ENCODE assay signal across 21 cellular contexts in genomic region chr16:84660973-84661372, GRCh38. TPM values are rescaled to one million over a fixed set of nuclear protein-coding genes. Genes with fewer than 3 reads are reported as not detected.
DNase-seq lines count a peak whose midpoint lies in the region; ATAC-seq and TF ChIP-seq lines count a peak whose summit lies in the region.
"Had no signal": no experiment of that assay in that cellular context is flagged by ENCODE, and none has a peak within 500 bp of the region (broad histone marks: within the 10 kb centered on the region; RNA-seq: fewer than 3 reads in every experiment).

No MANE protein-coding gene starts in this region.

- no peak overlapping the region for H3K4me3 Mint-ChIP-seq in activated CD8-positive, alpha-beta T cell treated with anti-CD3 and anti-CD28 coated beads for 36 hours
- no peak overlapping the region for H3K4me3 Mint-ChIP-seq in activated CD8-positive, alpha-beta T cell treated with anti-CD3 and anti-CD28 coated beads, Interleukin-2, amount 10 ng/mL, durations not matched to agents 7 days and 5 days
- H3K4me3 Mint-ChIP-seq: CD8-positive, alpha-beta memory T cell had no signal

- no peak for TF ChIP-seq CTCF in activated CD8-positive, alpha-beta T cell treated with anti-CD3 and anti-CD28 coated beads for 36 hours (IDR thresholded peaks at IDR 0.05)
- TF ChIP-seq CTCF in fibroblast of mammary gland (conservative IDR thresholded peaks at IDR 0.05; ENCODE audit: control insufficient read depth, insufficient read depth, low read depth, low read length) = no peak

- H3K27me3 Mint-ChIP-seq in activated CD8-positive, alpha-beta T cell treated with anti-CD3 and anti-CD28 coated beads for 36 hours = no peaks in the 10 kb centered on the region
- no peaks in the 10 kb centered on the region for H3K27me3 Mint-ChIP-seq in activated CD8-positive, alpha-beta T cell treated with anti-CD3 and anti-CD28 coated beads, Interleukin-2, amount 10 ng/mL, durations not matched to agents 7 days and 5 days (ENCODE audit: low read depth)
- H3K27me3 Mint-ChIP-seq: CD8-positive, alpha-beta memory T cell had no signal

- H3K9me3 Mint-ChIP-seq in activated CD8-positive, alpha-beta T cell treated with anti-CD3 and anti-CD28 coated beads for 36 hours = no peaks in the 10 kb centered on the region
- H3K9me3 Mint-ChIP-seq in activated CD8-positive, alpha-beta T cell treated with anti-CD3 and anti-CD28 coated beads, Interleukin-2, amount 10 ng/mL, durations not matched to agents 7 days and 5 days (ENCODE audit: insufficient read depth) = no peaks in the 10 kb centered on the region
- H3K9me3 Mint-ChIP-seq: CD8-positive, alpha-beta memory T cell had no signal

- POLR2A ChIA-PET in activated CD8-positive, alpha-beta T cell treated with anti-CD3 and anti-CD28 coated beads for 36 hours (lab: Charles Lee) = interaction anchor here (1.8 kb wide), 1 partner anchor 40 kb away, joined by 4 read pairs; no protein-coding TSS in a partner anchor
- POLR2A ChIA-PET in activated CD8-positive, alpha-beta T cell treated with anti-CD3 and anti-CD28 coated beads, Interleukin-2, amount 10 ng/mL, durations not matched to agents 7 days and 5 days (lab: Charles Lee) = no interaction called here

- peaks cover 53% of the 10 kb centered on the region for H3K36me3 Mint-ChIP-seq in activated CD8-positive, alpha-beta T cell treated with anti-CD3 and anti-CD28 coated beads for 36 hours (ENCODE audit: low read depth)
- H3K36me3 Mint-ChIP-seq in activated CD8-positive, alpha-beta T cell treated with anti-CD3 and anti-CD28 coated beads, Interleukin-2, amount 10 ng/mL, durations not matched to agents 7 days and 5 days (ENCODE audit: low read depth) = peaks cover 67% of the 10 kb centered on the region

- peak overlapping the region; percentile 20 for H3K27ac Mint-ChIP-seq in activated CD8-positive, alpha-beta T cell treated with anti-CD3 and anti-CD28 coated beads for 36 hours
- H3K27ac Mint-ChIP-seq in activated CD8-positive, alpha-beta T cell treated with anti-CD3 and anti-CD28 coated beads, Interleukin-2, amount 10 ng/mL, durations not matched to agents 7 days and 5 days = no peak overlapping the region

- CTCF ChIA-PET in activated CD8-positive, alpha-beta T cell treated with anti-CD3 and anti-CD28 coated beads for 36 hours (lab: Charles Lee) = interaction anchor here (1.3 to 2.1 kb wide), 2 partner anchors 11 to 66 kb away, joined by 3 to 9 read pairs; no protein-coding TSS in a partner anchor
- CTCF ChIA-PET in activated CD8-positive, alpha-beta T cell treated with anti-CD3 and anti-CD28 coated beads, Interleukin-2, amount 10 ng/mL, durations not matched to agents 7 days and 5 days (lab: Charles Lee) = interaction anchor here (1.6 to 7.4 kb wide), 3 partner anchors 11 to 65 kb away, joined by 4 to 42 read pairs (median 31); no protein-coding TSS in a partner anchor

- intact Hi-C loops in activated CD8-positive, alpha-beta T cell treated with anti-CD3 and anti-CD28 coated beads for 36 hours (cut with micrococcal nuclease) = no loop called here

- no peak overlapping the region for H3K4me3 ChIP-seq in fibroblast of mammary gland (ENCODE audit: control insufficient read depth, low read depth, low read length)
- H3K4me3 ChIP-seq: BLaER1, MG63 had no signal

- no peak for ATAC-seq in activated CD8-positive, alpha-beta T cell treated with anti-CD3 and anti-CD28 coated beads for 36 hours
- ATAC-seq in activated CD8-positive, alpha-beta T cell treated with anti-CD3 and anti-CD28 coated beads, Interleukin-2, amount 10 ng/mL, durations not matched to agents 7 days and 5 days = no peak
- ATAC-seq in HG03095 (IDR thresholded peaks at IDR 0.05; ENCODE audit: unreplicated experiment) = no peak
- ATAC-seq: PC-3 had no signal

- peaks cover 23% of the 10 kb centered on the region for H3K4me1 Mint-ChIP-seq in activated CD8-positive, alpha-beta T cell treated with anti-CD3 and anti-CD28 coated beads for 36 hours (ENCODE audit: low read depth)
- peaks cover 43% of the 10 kb centered on the region for H3K4me1 Mint-ChIP-seq in activated CD8-positive, alpha-beta T cell treated with anti-CD3 and anti-CD28 coated beads, Interleukin-2, amount 10 ng/mL, durations not matched to agents 7 days and 5 days (ENCODE audit: low read depth)

- DNase-seq in activated CD8-positive, alpha-beta T cell treated with anti-CD3 and anti-CD28 coated beads for 36 hours = no peak
- no peak for DNase-seq in activated CD8-positive, alpha-beta T cell treated with anti-CD3 and anti-CD28 coated beads, Interleukin-2, amount 10 ng/mL, durations not matched to agents 7 days and 5 days
- peak; percentile 30 for DNase-seq in astrocyte of the hippocampus (ENCODE audit: low read depth, low spot score)
- peak; percentile 45 for DNase-seq in fibroblast of mammary gland (ENCODE audit: low read depth)
- no peak for DNase-seq in A172 (ENCODE audit: low spot score)
- no peak for DNase-seq in DMS79 (lab: John Stamatoyannopoulos, UW)
- DNase-seq in nucleus accumbens (lab: John Stamatoyannopoulos, UW) = no peak
- DNase-seq: 8988T; CD8-positive, alpha-beta memory T cell; DMS53; Kasumi-1; MG63; NCI-H1048; NCI-H1436; NCI-H2029; NCI-H345; NCI-H524 treated with DMSO at 0.1 percent for 48 hours; PC-3; SIG-M5 had no signal

RNA-seq across cellular contexts. Expression of gene KLHL36, which starts 12.7 kb away (rescaled TPM):
- total RNA-seq in activated CD8-positive, alpha-beta T cell treated with anti-CD3 and anti-CD28 coated beads for 36 hours = 10 to 100 TPM; 41.0 to 44.0 TPM
- total RNA-seq in activated CD8-positive, alpha-beta T cell treated with anti-CD3 and anti-CD28 coated beads, Interleukin-2, amount 10 ng/mL, durations not matched to agents 7 days and 5 days = 10 to 100 TPM; 31.4 to 32.6 TPM
- 38.0 and 46.3 TPM in 2 replicates for total RNA-seq in A172 (2014; rRNA removed; shearing (Covaris generic))

RNA-seq across cellular contexts. Expression of gene USP10, which starts 38.8 kb away (rescaled TPM):
- 100 to 1,000 TPM; 116 TPM for total RNA-seq in activated CD8-positive, alpha-beta T cell treated with anti-CD3 and anti-CD28 coated beads for 36 hours
- 10 to 100 TPM; 82.9 to 88.3 TPM for total RNA-seq in activated CD8-positive, alpha-beta T cell treated with anti-CD3 and anti-CD28 coated beads, Interleukin-2, amount 10 ng/mL, durations not matched to agents 7 days and 5 days
- 76.5 and 106 TPM in 2 replicates for total RNA-seq in A172 (2014; rRNA removed; shearing (Covaris generic))

RNA-seq across cellular contexts. Expression of gene COTL1, which starts 43.1 kb away (rescaled TPM):
- 100 to 1,000 TPM; 664 to 677 TPM for total RNA-seq in activated CD8-positive, alpha-beta T cell treated with anti-CD3 and anti-CD28 coated beads for 36 hours
- total RNA-seq in activated CD8-positive, alpha-beta T cell treated with anti-CD3 and anti-CD28 coated beads, Interleukin-2, amount 10 ng/mL, durations not matched to agents 7 days and 5 days = 100 to 1,000 TPM; 837 to 887 TPM
- total RNA-seq in A172 (2014; rRNA removed; shearing (Covaris generic)) = 275 and 295 TPM in 2 replicates

Comparison
In these comparisons a context has a peak if more than half of its experiments do, and no peak if none do; other contexts are left out.
1. DNase-seq: peak in astrocyte of the hippocampus (single experiment) and fibroblast of mammary gland (single experiment); none in activated CD8-positive, alpha-beta T cell treated with anti-CD3 and anti-CD28 coated beads for 36 hours (single experiment), activated CD8-positive, alpha-beta T cell treated with anti-CD3 and anti-CD28 coated beads, Interleukin-2, amount 10 ng/mL, durations not matched to agents 7 days and 5 days (single experiment), A172 (single experiment), DMS79 (single experiment) and nucleus accumbens (0 of 56).